In the genomic region with DNA sequence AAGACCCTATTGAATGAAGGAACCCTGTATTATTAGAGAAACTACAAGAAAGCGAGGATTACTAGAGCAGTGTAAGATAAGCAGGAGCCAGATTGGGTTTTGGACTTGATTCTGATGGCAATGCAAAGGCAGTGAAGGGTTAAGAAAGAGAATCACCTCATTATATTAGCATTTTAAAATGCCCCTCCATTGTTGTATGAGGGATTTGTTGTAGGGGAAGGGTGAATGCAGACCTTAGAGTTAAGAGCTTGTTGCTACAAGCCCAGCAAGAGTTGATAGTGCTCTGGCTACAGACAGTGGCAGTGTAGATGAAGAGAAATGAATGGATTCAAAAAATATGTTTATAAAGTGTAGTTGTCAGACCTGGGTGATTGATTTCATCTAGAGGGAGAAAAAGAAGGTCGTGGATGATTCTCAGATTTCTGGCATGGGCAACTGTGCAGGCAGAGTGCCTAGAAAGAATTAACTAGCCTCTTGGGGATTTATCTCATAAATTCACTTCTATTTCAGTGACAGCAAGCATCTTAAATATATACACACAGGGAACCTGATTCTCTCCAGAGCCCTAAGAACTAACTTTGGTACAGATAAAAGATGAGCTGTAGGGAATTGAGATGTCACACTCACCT, we compare ENCODE assay signal across 1 cellular context.
A peak's percentile ranks its signal among the peaks of the same experiment; 100 is the strongest.
TF ChIP-seq lines count a peak whose summit lies in the region.

No MANE protein-coding gene starts in this region.

TF ChIP-seq in GM23338, 12 proteins besides CTCF, POLR2A, EP300 and RAD21:
- TF ChIP-seq ZNF462 (CRISPR knock-in tag; IDR thresholded peaks at IDR 0.05) = peak; percentile 25; the same call in 1 of the 2 replicates
- TF ChIP-seq, protein P1, sequence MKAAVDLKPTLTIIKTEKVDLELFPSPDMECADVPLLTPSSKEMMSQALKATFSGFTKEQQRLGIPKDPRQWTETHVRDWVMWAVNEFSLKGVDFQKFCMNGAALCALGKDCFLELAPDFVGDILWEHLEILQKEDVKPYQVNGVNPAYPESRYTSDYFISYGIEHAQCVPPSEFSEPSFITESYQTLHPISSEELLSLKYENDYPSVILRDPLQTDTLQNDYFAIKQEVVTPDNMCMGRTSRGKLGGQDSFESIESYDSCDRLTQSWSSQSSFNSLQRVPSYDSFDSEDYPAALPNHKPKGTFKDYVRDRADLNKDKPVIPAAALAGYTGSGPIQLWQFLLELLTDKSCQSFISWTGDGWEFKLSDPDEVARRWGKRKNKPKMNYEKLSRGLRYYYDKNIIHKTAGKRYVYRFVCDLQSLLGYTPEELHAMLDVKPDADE (IDR thresholded peaks at IDR 0.05) = no peak
